8 cellular contexts compared by ENCODE assay signal in the genomic region with DNA sequence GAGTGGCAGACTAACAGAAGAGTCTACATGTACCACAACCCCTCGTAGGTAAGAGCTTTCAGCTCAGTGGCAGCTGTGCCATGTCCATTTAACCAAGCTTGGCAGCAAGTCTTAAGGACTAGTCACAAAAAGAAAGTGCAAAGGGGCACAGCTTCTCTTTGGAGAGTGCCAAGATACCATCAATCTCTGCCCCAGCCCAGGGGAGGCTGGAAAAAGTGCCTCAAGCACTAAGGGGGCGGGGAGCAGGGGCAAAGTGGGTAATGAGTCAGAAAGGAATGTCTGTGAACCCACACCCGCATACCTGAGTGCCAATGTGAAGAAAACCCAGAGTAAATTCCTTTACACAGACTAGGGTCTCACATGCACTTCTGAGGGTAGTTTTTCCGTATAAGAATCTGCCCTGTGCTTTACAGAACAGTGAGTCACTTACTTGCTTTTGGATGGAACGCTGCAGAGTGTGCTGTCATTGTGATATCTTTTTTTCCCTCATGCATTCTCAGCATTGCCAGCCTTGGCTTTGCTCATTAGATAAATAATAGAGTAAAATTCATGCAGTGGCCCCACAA.
DNase-seq lines count a peak whose midpoint lies in the region; ATAC-seq and TF ChIP-seq lines count a peak whose summit lies in the region.

No MANE protein-coding gene starts in this region.

- no peaks in the 10 kb centered on the region for H3K9me3 ChIP-seq in HEK293 (ENCODE audit: control insufficient read depth, insufficient read depth, low read depth, low read length)

- peak; percentile 21 to 46 for DNase-seq in activated CD4-positive, alpha-beta T cell treated with anti-CD3 and anti-CD28 coated beads, Interleukin-2, amount 50 U/mL, for 24 hours (ENCODE audit: low read depth in 1 of 2, low spot score in 1 of 2)
- DNase-seq in fibroblast of pulmonary artery (ENCODE audit: low read depth) (peak; percentile 58), GM19238 (ENCODE audit: insufficient read length, low spot score) (no peak), mesenteric fat pad (ENCODE audit: low spot score) (no peak)
- peak; percentile 43 to 85 for DNase-seq in stimulated activated CD4-positive, alpha-beta T cell treated with anti-CD3 and anti-CD28 coated beads, Interleukin-4, amount 100 ng/mL, for 4 hours

- no peak overlapping the region for H3K27ac ChIP-seq in HEK293 (ENCODE audit: extremely low read depth, low read depth, low read length)

- POLR2A ChIA-PET in HEK293 (lab: Yijun Ruan, JAX): interaction anchor here (0.6 kb wide), 1 partner anchor 1047 kb away, joined by 4 read pairs; no protein-coding TSS in a partner anchor

- no peaks in the 10 kb centered on the region for H3K36me3 ChIP-seq in HEK293 (ENCODE audit: control insufficient read depth in 2 of 2, insufficient read depth in 1 of 2, low read length in 2 of 2)

- no peaks in the 10 kb centered on the region for H3K4me1 ChIP-seq in HEK293 (ENCODE audit: control insufficient read depth, insufficient read depth, low read length)

- CTCF ChIA-PET in HEK293 (lab: Yijun Ruan, JAX): no interaction called here

- ATAC-seq in HG02610 (IDR thresholded peaks at IDR 0.05; ENCODE audit: unreplicated experiment) (no peak), GM21381 (IDR thresholded peaks at IDR 0.05; ENCODE audit: unreplicated experiment) (no peak)

- TF ChIP-seq CTCF in HEK293 (tag by site-specific recombination; IDR thresholded peaks at IDR 0.05) (no peak), fibroblast of pulmonary artery (IDR thresholded peaks at IDR 0.05; ENCODE audit: low read length, missing control alignments) (no peak)

- H3K4me3 ChIP-seq in HEK293 (ENCODE audit: low read depth, low read length) (no peak overlapping the region), fibroblast of pulmonary artery (replicated peaks; ENCODE audit: low read depth, low read length) (no peak overlapping the region)

TF ChIP-seq in HEK293, 187 proteins besides CTCF, POLR2A, EP300 and RAD21:
- TF ChIP-seq EGR2 (tag by site-specific recombination; IDR thresholded peaks at IDR 0.05; ENCODE audit: low read depth): 0 out of 2 replicates have a peak, but pooled peaks have one; percentile 10
- TF ChIP-seq ZNF701 (tag by site-specific recombination; IDR thresholded peaks at IDR 0.05): no peak
TF ChIP-seq in HEK293: peak in this region for 1.

Comparison
In these comparisons a context has a peak if more than half of its experiments do, and no peak if none do; other contexts are left out.
1. DNase-seq: peak in activated CD4-positive, alpha-beta T cell treated with anti-CD3 and anti-CD28 coated beads, Interleukin-2, amount 50 U/mL, for 24 hours (2 of 2), fibroblast of pulmonary artery (single experiment) and stimulated activated CD4-positive, alpha-beta T cell treated with anti-CD3 and anti-CD28 coated beads, Interleukin-4, amount 100 ng/mL, for 4 hours (2 of 2); none in GM19238 (single experiment) and mesenteric fat pad (single experiment).